ENCODE assay signal across 24 cellular contexts in genomic region chr11:77441409-77441808, GRCh38. TPM values are rescaled to one million over a fixed set of nuclear protein-coding genes. Genes with fewer than 3 reads are reported as not detected.
DNase-seq lines count a peak whose midpoint lies in the region; ATAC-seq, FAIRE-seq and TF ChIP-seq lines count a peak whose summit lies in the region.
"Had no signal": no experiment of that assay in that cellular context is flagged by ENCODE, and none has a peak within 500 bp of the region (broad histone marks: within the 10 kb centered on the region; RNA-seq: fewer than 3 reads in every experiment).

No MANE protein-coding gene starts in this region.

- ATAC-seq in left colon (peak; percentile 58), GM19463 (IDR thresholded peaks at IDR 0.05; ENCODE audit: unreplicated experiment) (no peak), HG03280 (IDR thresholded peaks at IDR 0.05; ENCODE audit: unreplicated experiment) (no peak)
- ATAC-seq: Panc1 had no signal

- peak; percentile 19 for DNase-seq in GM12865 (ENCODE audit: low read depth)
- no peak for DNase-seq in GM19239 (ENCODE audit: insufficient read length, low spot score)
- no peak for DNase-seq in left colon
- peak; percentile 26 for DNase-seq in renal cortical epithelial cell (ENCODE audit: low read depth)
- no peak for DNase-seq in islet precursor cell
- DNase-seq: CD4-positive, alpha-beta T cell; KBM-7; MG63; NCI-H1092; NCI-H1417 treated with DMSO at 0.1 percent for 48 hours; NCI-H1694 treated with DMSO at 0.1 percent for 48 hours; NCI-H2081; NCI-H2171; NCI-H226; NCI-H510A; NCI-H69; SHP77 had no signal

- TF ChIP-seq CTCF in GM12865 (IDR thresholded peaks at IDR 0.05; ENCODE audit: insufficient read depth, low read depth, low read length, missing control alignments): no peak

- no peak overlapping the region for H3K4me3 ChIP-seq in GM12865 (ENCODE audit: low read depth, low read length)
- H3K4me3 ChIP-seq: BLaER1, GM23338, MG63 had no signal

- FAIRE-seq in GM19239 (lab: Jason Lieb, UNC): peak; percentile 90
- FAIRE-seq: D721Med, G401.6 had no signal

- intact Hi-C loops in left colon (cut with DNase I, micrococcal nuclease): no loop called here

RNA-seq across cellular contexts. Expression of gene PAK1, which starts 32.5 kb away (rescaled TPM):
- total RNA-seq in left colon (100 to 1,000 TPM; 110 to 124 TPM), renal cortical epithelial cell (16.0 and 30.0 TPM in 2 replicates)

Comparison
In these comparisons a context has a peak if more than half of its experiments do, and no peak if none do; other contexts are left out.
1. DNase-seq: peak in GM12865 (single experiment) and renal cortical epithelial cell (single experiment); none in GM19239 (single experiment), left colon (0 of 2) and islet precursor cell (single experiment).